34 cellular contexts compared by ENCODE assay signal in the genomic region with DNA sequence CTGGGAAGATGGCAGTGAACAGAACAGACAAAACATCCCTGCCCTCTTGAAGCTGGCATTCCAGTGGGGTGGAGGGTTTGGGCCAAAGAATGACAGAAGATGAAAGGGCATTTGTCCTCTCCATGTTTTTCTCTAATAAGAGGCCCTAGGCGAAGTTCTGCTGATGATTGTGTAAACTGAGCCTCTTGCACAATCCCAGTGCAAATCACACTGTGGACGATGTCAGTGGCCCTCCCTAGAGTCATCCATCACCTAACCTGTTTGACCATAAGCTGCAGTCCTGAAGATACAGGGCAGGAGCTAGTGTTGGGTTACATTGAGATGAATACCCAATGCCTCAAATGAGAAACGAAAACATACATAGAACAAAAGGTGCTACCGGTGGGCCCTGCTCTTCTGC.
"Had no signal": no experiment of that assay in that cellular context is flagged by ENCODE, and none has a peak within 500 bp of the region (broad histone marks: within the 10 kb centered on the region; RNA-seq: fewer than 3 reads in every experiment).

No MANE protein-coding gene starts in this region.

- H3K4me1 Mint-ChIP-seq: activated CD4-positive, alpha-beta T cell treated with anti-CD3 and anti-CD28 coated beads for 36 hours; activated CD8-positive, alpha-beta memory T cell treated with anti-CD3 and anti-CD28 coated beads, Interleukin-2, amount 10 ng/mL, durations not matched to agents 7 days and 5 days; stimulated activated memory B cell treated with anti-CD40 and anti-IgM and Interleukin-4, amounts not matched to agents 10 μg/mL and 1 μg/mL and 100 μg/mL, for 72 hours; stimulated activated naive CD8-positive, alpha-beta T cell treated with anti-CD3 and anti-CD28 coated beads, Interleukin-15, amount 100 ng/mL, for 72 hours had no signal

- H3K27ac Mint-ChIP-seq: activated CD4-positive, alpha-beta T cell treated with anti-CD3 and anti-CD28 coated beads for 36 hours; activated CD8-positive, alpha-beta memory T cell treated with anti-CD3 and anti-CD28 coated beads, Interleukin-2, amount 10 ng/mL, durations not matched to agents 7 days and 5 days; activated CD8-positive, alpha-beta T cell treated with anti-CD3 and anti-CD28 coated beads, Interleukin-2, amount 10 ng/mL, durations not matched to agents 7 days and 5 days; activated naive CD4-positive, alpha-beta T cell treated with anti-CD3 and anti-CD28 coated beads, Interleukin-2, amount 50 U/mL, for 72 hours; stimulated activated memory B cell treated with anti-CD40 and anti-IgM and Interleukin-4, amounts not matched to agents 10 μg/mL and 1 μg/mL and 100 μg/mL, for 72 hours; stimulated activated naive CD8-positive, alpha-beta T cell treated with anti-CD3 and anti-CD28 coated beads, Interleukin-15, amount 100 ng/mL, for 72 hours had no signal

- FAIRE-seq: bronchial epithelial cell, colon, endometrium, keratinocyte, pancreas had no signal

- H3K27ac ChIP-seq: gastrocnemius medialis, hepatocyte, lower lobe of right lung, neutrophil, pancreas, prostate gland, upper lobe of right lung had no signal

- H3K4me2 ChIP-seq: hepatocyte, smooth muscle cell had no signal

- H3K36me3 ChIP-seq: gastrocnemius medialis, lower lobe of right lung, neutrophil, pancreas, prostate gland, sigmoid colon, upper lobe of right lung had no signal

- H3K27me3 Mint-ChIP-seq: activated CD4-positive, alpha-beta T cell treated with anti-CD3 and anti-CD28 coated beads for 36 hours; activated CD8-positive, alpha-beta memory T cell treated with anti-CD3 and anti-CD28 coated beads, Interleukin-2, amount 10 ng/mL, durations not matched to agents 7 days and 5 days; stimulated activated memory B cell treated with anti-CD40 and anti-IgM and Interleukin-4, amounts not matched to agents 10 μg/mL and 1 μg/mL and 100 μg/mL, for 72 hours had no signal

- H2AFZ ChIP-seq: hepatocyte had no signal

- ATAC-seq: activated CD4-positive, alpha-beta T cell treated with anti-CD3 and anti-CD28 coated beads for 36 hours; activated CD8-positive, alpha-beta memory T cell treated with anti-CD3 and anti-CD28 coated beads, Interleukin-2, amount 10 ng/mL, durations not matched to agents 7 days and 5 days; activated CD8-positive, alpha-beta T cell treated with anti-CD3 and anti-CD28 coated beads, Interleukin-2, amount 10 ng/mL, durations not matched to agents 7 days and 5 days; activated naive CD4-positive, alpha-beta T cell treated with anti-CD3 and anti-CD28 coated beads, Interleukin-2, amount 50 U/mL, for 72 hours; gastrocnemius medialis; lower lobe of right lung; pancreas; stimulated activated memory B cell treated with anti-CD40 and anti-IgM and Interleukin-4, amounts not matched to agents 10 μg/mL and 1 μg/mL and 100 μg/mL, for 72 hours; stimulated activated naive CD8-positive, alpha-beta T cell treated with anti-CD3 and anti-CD28 coated beads, Interleukin-15, amount 100 ng/mL, for 72 hours; upper lobe of right lung had no signal

- H3K4me3 ChIP-seq: gastrocnemius medialis, hepatocyte, lower lobe of right lung, pancreas, prostate gland, sigmoid colon, smooth muscle cell, upper lobe of right lung had no signal

- H3K4me1 ChIP-seq: gastrocnemius medialis, lower lobe of right lung, pancreas, prostate gland, sigmoid colon, upper lobe of right lung had no signal

- H3K27me3 ChIP-seq: gastrocnemius medialis, hepatocyte, neutrophil, pancreas, sigmoid colon, upper lobe of right lung had no signal

- H3K36me3 Mint-ChIP-seq: activated CD8-positive, alpha-beta memory T cell treated with anti-CD3 and anti-CD28 coated beads, Interleukin-2, amount 10 ng/mL, durations not matched to agents 7 days and 5 days; activated naive CD4-positive, alpha-beta T cell treated with anti-CD3 and anti-CD28 coated beads, Interleukin-2, amount 50 U/mL, for 72 hours; stimulated activated memory B cell treated with anti-CD40 and anti-IgM and Interleukin-4, amounts not matched to agents 10 μg/mL and 1 μg/mL and 100 μg/mL, for 72 hours had no signal

- H3K4me3 Mint-ChIP-seq: activated CD4-positive, alpha-beta T cell treated with anti-CD3 and anti-CD28 coated beads for 36 hours; activated CD8-positive, alpha-beta memory T cell treated with anti-CD3 and anti-CD28 coated beads, Interleukin-2, amount 10 ng/mL, durations not matched to agents 7 days and 5 days; activated CD8-positive, alpha-beta T cell treated with anti-CD3 and anti-CD28 coated beads, Interleukin-2, amount 10 ng/mL, durations not matched to agents 7 days and 5 days; nephron; stimulated activated memory B cell treated with anti-CD40 and anti-IgM and Interleukin-4, amounts not matched to agents 10 μg/mL and 1 μg/mL and 100 μg/mL, for 72 hours; stimulated activated naive CD8-positive, alpha-beta T cell treated with anti-CD3 and anti-CD28 coated beads, Interleukin-15, amount 100 ng/mL, for 72 hours had no signal

- H3K9me3 ChIP-seq: gastrocnemius medialis, lower lobe of right lung, neutrophil, pancreas, prostate gland, sigmoid colon, upper lobe of right lung had no signal

- DNase-seq: activated CD4-positive, alpha-beta T cell treated with anti-CD3 and anti-CD28 coated beads for 36 hours; activated CD4-positive, CD25-positive, alpha-beta regulatory T cell; activated CD8-positive, alpha-beta memory T cell treated with anti-CD3 and anti-CD28 coated beads, Interleukin-2, amount 10 ng/mL, durations not matched to agents 7 days and 5 days; activated CD8-positive, alpha-beta T cell treated with anti-CD3 and anti-CD28 coated beads, Interleukin-2, amount 10 ng/mL, durations not matched to agents 7 days and 5 days; activated naive CD4-positive, alpha-beta T cell; activated T-cell treated with anti-CD3 and anti-CD28 coated beads, Interleukin-2, amount 50 U/mL, for 48 hours; anterior cingulate cortex; effector CD8-positive, alpha-beta T cell; gastrocnemius medialis; glutamatergic neuron; left cardiac atrium; lower lobe of right lung; mesendoderm; pancreas; retina; sigmoid colon; stimulated activated CD4-positive, alpha-beta T cell treated with anti-CD3 and anti-CD28 coated beads, Interleukin-1b, Interleukin-23, amount 100 ng/mL, for 48 hours; stimulated activated CD4-positive, alpha-beta T cell treated with anti-CD3 and anti-CD28 coated beads, Interleukin-4, amount 100 ng/mL, for 4 hours; stimulated activated CD8-positive, alpha-beta memory T cell treated with anti-CD3 and anti-CD28 coated beads, Interleukin-4, amount 100 ng/mL, for 48 hours; stimulated activated naive CD8-positive, alpha-beta T cell treated with anti-CD3 and anti-CD28 coated beads, Interleukin-15, amount 100 ng/mL, for 72 hours; substantia nigra; T-helper 1 cell; upper lobe of right lung had no signal
